36 cellular contexts compared by ENCODE assay signal in genomic region chrX:15702488-15703371, GRCh38. TPM values are rescaled to one million over a fixed set of nuclear protein-coding genes. Genes with fewer than 3 reads are reported as not detected.
A peak's percentile ranks its signal among the peaks of the same experiment; 100 is the strongest.
DNase-seq lines count a peak whose midpoint lies in the region; ATAC-seq and TF ChIP-seq lines count a peak whose summit lies in the region.
"Had no signal": no experiment of that assay in that cellular context is flagged by ENCODE, and none has a peak within 500 bp of the region (broad histone marks: within the 10 kb centered on the region; RNA-seq: fewer than 3 reads in every experiment).

No MANE protein-coding gene starts in this region.

- peak overlapping the region in 4 of 7 donors; percentile 21 to 72 (median 38) for H3K27ac Mint-ChIP-seq in CD14-positive monocyte
- no peak overlapping the region for H3K27ac Mint-ChIP-seq in CD4-positive, alpha-beta memory T cell
- H3K27ac Mint-ChIP-seq in activated CD8-positive, alpha-beta T cell treated with anti-CD3 and anti-CD28 coated beads for 36 hours: no peak overlapping the region
- H3K27ac Mint-ChIP-seq: B cell; CD4-positive, alpha-beta T cell had no signal

- intact Hi-C loops in CD14-positive monocyte (cut with micrococcal nuclease) (no loop called here), psoas muscle (cut with DNase I) (no loop called here), gastrocnemius medialis (cut with DNase I; ENCODE audit: low total_unique reads) (no loop called here)
- intact Hi-C loops in CD4-positive, alpha-beta memory T cell (cut with micrococcal nuclease): no loop called here
- intact Hi-C loops in activated CD8-positive, alpha-beta T cell treated with anti-CD3 and anti-CD28 coated beads for 36 hours (cut with micrococcal nuclease): no loop called here

- TF ChIP-seq CTCF in CD14-positive monocyte (IDR thresholded peaks at IDR 0.05) (no peak), psoas muscle (IDR thresholded peaks at IDR 0.05) (no peak), gastrocnemius medialis (IDR thresholded peaks at IDR 0.05 in 4 of 5, conservative IDR thresholded peaks at IDR 0.05 in 1 of 5) (no peak)
- no peak for TF ChIP-seq CTCF in activated CD8-positive, alpha-beta T cell treated with anti-CD3 and anti-CD28 coated beads for 36 hours (IDR thresholded peaks at IDR 0.05)

- peaks cover 0 to 10% (median 2%) of the 10 kb centered on the region in 7 donors for H3K9me3 Mint-ChIP-seq in CD14-positive monocyte
- H3K9me3 Mint-ChIP-seq in CD4-positive, alpha-beta memory T cell: no peaks in the 10 kb centered on the region
- no peaks in the 10 kb centered on the region for H3K9me3 Mint-ChIP-seq in activated CD8-positive, alpha-beta T cell treated with anti-CD3 and anti-CD28 coated beads for 36 hours
- H3K9me3 Mint-ChIP-seq: CD4-positive, alpha-beta T cell; CD4-positive, CD25-positive, alpha-beta regulatory T cell; CD8-positive, alpha-beta memory T cell; CD8-positive, alpha-beta T cell had no signal

- H3K4me3 ChIP-seq in psoas muscle (no peak overlapping the region), gastrocnemius medialis (no peak overlapping the region)
- H3K4me3 ChIP-seq in CD4-positive, alpha-beta memory T cell (ENCODE audit: low read length in 2 of 2): no peak overlapping the region
- H3K4me3 ChIP-seq: A549; BLaER1; BLaER1 treated with 17β-estradiol and CSF1 and Interleukin-3, amounts not matched to agents 10 nM and 100 nM had no signal

- TF ChIP-seq POLR2A in gastrocnemius medialis (IDR thresholded peaks at IDR 0.05): no peak

- POLR2A ChIA-PET in CD4-positive, alpha-beta memory T cell (lab: Charles Lee; ENCODE audit: partially characterized antibody): no interaction called here
- POLR2A ChIA-PET in activated CD8-positive, alpha-beta T cell treated with anti-CD3 and anti-CD28 coated beads for 36 hours (lab: Charles Lee): no interaction called here

- peaks cover 0 to 5% (median 0%) of the 10 kb centered on the region in 3 donors for H3K27me3 Mint-ChIP-seq in CD14-positive monocyte (ENCODE audit: low read depth in 3 of 3)
- no peaks in the 10 kb centered on the region for H3K27me3 Mint-ChIP-seq in CD4-positive, alpha-beta memory T cell
- no peaks in the 10 kb centered on the region for H3K27me3 Mint-ChIP-seq in activated CD8-positive, alpha-beta T cell treated with anti-CD3 and anti-CD28 coated beads for 36 hours
- H3K27me3 Mint-ChIP-seq: B cell; CD4-positive, alpha-beta T cell; CD4-positive, CD25-positive, alpha-beta regulatory T cell; CD8-positive, alpha-beta memory T cell had no signal

- H3K36me3 ChIP-seq in psoas muscle (ENCODE audit: insufficient read depth in 1 of 2, low read depth in 1 of 2): peaks cover 0 to 10% of the 10 kb centered on the region in 2 donors
- H3K36me3 ChIP-seq in gastrocnemius medialis: no peaks in the 10 kb centered on the region
- H3K36me3 ChIP-seq in CD4-positive, alpha-beta memory T cell (ENCODE audit: insufficient read depth, low read length): no peaks in the 10 kb centered on the region
- H3K36me3 ChIP-seq: BE2C had no signal

- peaks cover 23 to 63% of the 10 kb centered on the region in 2 donors for H3K36me3 Mint-ChIP-seq in CD14-positive monocyte
- peaks cover 7 to 14% of the 10 kb centered on the region in 2 donors for H3K36me3 Mint-ChIP-seq in CD4-positive, alpha-beta memory T cell
- H3K36me3 Mint-ChIP-seq in activated CD8-positive, alpha-beta T cell treated with anti-CD3 and anti-CD28 coated beads for 36 hours (ENCODE audit: low read depth): no peaks in the 10 kb centered on the region

- in situ Hi-C loops in gastrocnemius medialis (cut with MboI; ENCODE audit: low sequenced_read_pairs in 4 of 4): no loop called here

- H3K27ac ChIP-seq in psoas muscle (no peak overlapping the region), gastrocnemius medialis (peak overlapping the region in 2 of 4 donors; percentile 39 to 52)
- no peak overlapping the region for H3K27ac ChIP-seq in CD4-positive, alpha-beta memory T cell (ENCODE audit: low read depth, low read length)
- H3K27ac ChIP-seq: 22Rv1; A549; BLaER1; BLaER1 treated with 17β-estradiol and CSF1 and Interleukin-3, amounts not matched to agents 10 nM and 100 nM; C4-2B had no signal

- DNase-seq in activated gamma-delta T cell (lab: John Stamatoyannopoulos, UW): peak; percentile 6
- no peak for DNase-seq in activated gamma-delta T cell treated with Interleukin-2 at 50 U/mL for 16 hours
- DNase-seq in CD14-positive monocyte (ENCODE audit: low spot score): no peak
- peak; percentile 21 to 76 for DNase-seq in psoas muscle
- DNase-seq in gastrocnemius medialis: peak; percentile 38 to 77
- DNase-seq in CD4-positive, alpha-beta memory T cell: no peak
- DNase-seq in activated CD8-positive, alpha-beta T cell treated with anti-CD3 and anti-CD28 coated beads for 36 hours: no peak
- no peak for DNase-seq in DMS114 treated with DMSO at 0.1 percent for 48 hours (lab: John Stamatoyannopoulos, UW; ENCODE audit: unreplicated experiment)
- DNase-seq: 8988T; ACHN; AML-193; BE2C; C1 segment of cervical spinal cord; Caco-2; Calu3; CD4-positive, alpha-beta T cell; CD4-positive, CD25-positive, alpha-beta regulatory T cell; CD8-positive, alpha-beta memory T cell; CD8-positive, alpha-beta T cell; COR-L47; DMS 273 treated with DMSO at 0.1 percent for 48 hours; DMS153; DMS53; DMS79; DMS79 treated with DMSO at 0.1 percent for 48 hours; DND-41; EL had no signal

- peak; percentile 42 to 90 (median 88) for ATAC-seq in psoas muscle
- peak; percentile 85 to 99 for ATAC-seq in gastrocnemius medialis
- ATAC-seq in activated CD8-positive, alpha-beta T cell treated with anti-CD3 and anti-CD28 coated beads for 36 hours: no peak
- ATAC-seq: CD8-positive, alpha-beta T cell had no signal

- WGBS in psoas muscle, 3 donors: 83 to 93% (median 92%) methylated on average over 29 to 40 of the region's 40 CpGs

- H3K9me3 ChIP-seq in psoas muscle: no peaks in the 10 kb centered on the region
- H3K9me3 ChIP-seq in gastrocnemius medialis: no peaks in the 10 kb centered on the region
- no peaks in the 10 kb centered on the region for H3K9me3 ChIP-seq in CD4-positive, alpha-beta memory T cell (ENCODE audit: control insufficient read depth in 1 of 2, low read length in 2 of 2)
- H3K9me3 ChIP-seq: A549, BE2C, BLaER1, Caco-2 had no signal

- no peak overlapping the region for H3K4me3 Mint-ChIP-seq in CD14-positive monocyte
- H3K4me3 Mint-ChIP-seq in CD4-positive, alpha-beta memory T cell: no peak overlapping the region
- H3K4me3 Mint-ChIP-seq in activated CD8-positive, alpha-beta T cell treated with anti-CD3 and anti-CD28 coated beads for 36 hours: no peak overlapping the region
- H3K4me3 Mint-ChIP-seq: B cell; CD4-positive, alpha-beta T cell; CD4-positive, CD25-positive, alpha-beta regulatory T cell; CD8-positive, alpha-beta memory T cell; CD8-positive, alpha-beta T cell had no signal

- no peaks in the 10 kb centered on the region for H3K4me1 ChIP-seq in psoas muscle
- no peaks in the 10 kb centered on the region for H3K4me1 ChIP-seq in gastrocnemius medialis
- no peaks in the 10 kb centered on the region for H3K4me1 ChIP-seq in CD4-positive, alpha-beta memory T cell (ENCODE audit: insufficient read depth, low read length)
- H3K4me1 ChIP-seq: A549; BE2C; BLaER1; BLaER1 treated with 17β-estradiol and CSF1 and Interleukin-3, amounts not matched to agents 10 nM and 100 nM; Caco-2 had no signal

- no peaks in the 10 kb centered on the region for H3K4me1 Mint-ChIP-seq in CD14-positive monocyte
- H3K4me1 Mint-ChIP-seq in CD4-positive, alpha-beta memory T cell: peaks cover 0 to 4% (median 2%) of the 10 kb centered on the region in 4 donors
- H3K4me1 Mint-ChIP-seq in activated CD8-positive, alpha-beta T cell treated with anti-CD3 and anti-CD28 coated beads for 36 hours (ENCODE audit: low read depth): no peaks in the 10 kb centered on the region
- H3K4me1 Mint-ChIP-seq: B cell; CD8-positive, alpha-beta memory T cell had no signal

- CTCF ChIA-PET in CD4-positive, alpha-beta memory T cell (lab: Charles Lee; ENCODE audit: partially characterized antibody): no interaction called here
- CTCF ChIA-PET in activated CD8-positive, alpha-beta T cell treated with anti-CD3 and anti-CD28 coated beads for 36 hours (lab: Charles Lee): no interaction called here

- H3K27me3 ChIP-seq in psoas muscle (ENCODE audit: insufficient read depth in 3 of 3, low read length in 2 of 3) (no peaks in the 10 kb centered on the region), gastrocnemius medialis (no peaks in the 10 kb centered on the region)
- H3K27me3 ChIP-seq in CD4-positive, alpha-beta memory T cell (ENCODE audit: insufficient read depth, low read length): no peaks in the 10 kb centered on the region
- H3K27me3 ChIP-seq: BE2C, BLaER1 had no signal

RNA-seq across cellular contexts. Expression of gene CA5B, which starts 35.3 kb away (rescaled TPM):
- polyA plus RNA-seq in CD14-positive monocyte: 10 to 100 TPM in 1 of 2 donors, 1 to 10 TPM in 1; 6.2 to 24.4 TPM
- 1 to 10 TPM in 3 of 4 donors, under 1 TPM in 1; 0.91 to 2.7 (median 1.5) TPM for total RNA-seq in psoas muscle
- under 1 TPM; 0.25 to 0.60 (median 0.57) TPM for polyA plus RNA-seq in psoas muscle
- total RNA-seq in gastrocnemius medialis: 1 to 10 TPM in 3 of 4 donors, under 1 TPM in 1; 0.24 to 3.4 (median 1.8) TPM
- 10 to 100 TPM; 45.7 to 54.5 TPM for total RNA-seq in CD4-positive, alpha-beta memory T cell
- polyA plus RNA-seq in CD4-positive, alpha-beta memory T cell: 100 to 1,000 TPM in 1 of 2 donors, 10 to 100 TPM in 1; 89.2 to 164 TPM
- total RNA-seq in activated CD8-positive, alpha-beta T cell treated with anti-CD3 and anti-CD28 coated beads for 36 hours: 10 to 100 TPM; 14.1 to 14.4 TPM

RNA-seq across cellular contexts. Expression of gene CLTRN, which starts 38.1 kb away (rescaled TPM):
- polyA plus RNA-seq in CD14-positive monocyte (not detected), psoas muscle (not detected)
- total RNA-seq in psoas muscle (not detected), gastrocnemius medialis (under 1 TPM in 1 of 4 donors, not detected in 3; 0.26 TPM)
- under 1 TPM in 1 of 2 experiments, not detected in 1; 0.33 TPM for total RNA-seq in CD4-positive, alpha-beta memory T cell
- under 1 TPM in 1 of 2 donors, not detected in 1; 0.97 TPM for polyA plus RNA-seq in CD4-positive, alpha-beta memory T cell
- under 1 TPM; 0.38 to 0.58 TPM for total RNA-seq in activated CD8-positive, alpha-beta T cell treated with anti-CD3 and anti-CD28 coated beads for 36 hours
- total RNA-seq: A172; A673; CD4-positive, CD25-positive, alpha-beta regulatory T cell; G401 had no signal

Comparison
In these comparisons a context has a peak if more than half of its experiments do, and no peak if none do; other contexts are left out.
1. DNase-seq: peak in activated gamma-delta T cell (single experiment), psoas muscle (2 of 2) and gastrocnemius medialis (2 of 2); none in activated gamma-delta T cell treated with Interleukin-2 at 50 U/mL for 16 hours (single experiment), CD14-positive monocyte (single experiment), CD4-positive, alpha-beta memory T cell (0 of 5), activated CD8-positive, alpha-beta T cell treated with anti-CD3 and anti-CD28 coated beads for 36 hours (single experiment) and DMS114 treated with DMSO at 0.1 percent for 48 hours (single experiment).
2. H3K27ac Mint-ChIP-seq: peak in CD14-positive monocyte (4 of 7); none in CD4-positive, alpha-beta memory T cell (0 of 7) and activated CD8-positive, alpha-beta T cell treated with anti-CD3 and anti-CD28 coated beads for 36 hours (single experiment).